Comparison of ENCODE assay signal across 21 cellular contexts in genomic region chr20:46637861-46638366, GRCh38. TPM values are rescaled to one million over a fixed set of nuclear protein-coding genes. Genes with fewer than 3 reads are reported as not detected.
DNase-seq lines count a peak whose midpoint lies in the region; ATAC-seq, FAIRE-seq and TF ChIP-seq lines count a peak whose summit lies in the region.
"Had no signal": no experiment of that assay in that cellular context is flagged by ENCODE, and none has a peak within 500 bp of the region (broad histone marks: within the 10 kb centered on the region; RNA-seq: fewer than 3 reads in every experiment).

No MANE protein-coding gene starts in this region.

- H3K4me1 ChIP-seq in HepG2 (ENCODE audit: insufficient read depth, low read length) (peaks cover 100% of the 10 kb centered on the region), right lobe of liver (peaks cover 0 to 28% (median 9%) of the 10 kb centered on the region in 4 donors), esophagus muscularis mucosa (no peaks in the 10 kb centered on the region), neuronal stem cell (ENCODE audit: control insufficient read depth in 2 of 2, insufficient read depth in 1 of 2, low read depth in 1 of 2, low read length in 2 of 2) (peaks cover 9 to 17% of the 10 kb centered on the region in 2 donors)
- H3K4me1 ChIP-seq: BLaER1 had no signal

- peak overlapping the region in 1 of 3 experiments; percentile 47; a peak in 1 of 6 replicates for H3K4me3 ChIP-seq in HepG2 (replicated peaks in 1 of 3; ENCODE audit: insufficient read depth in 1 of 3, low read depth in 2 of 3, low read length in 3 of 3)
- H3K4me3 ChIP-seq in right lobe of liver = no peak overlapping the region
- H3K4me3 ChIP-seq in esophagus muscularis mucosa = no peak overlapping the region
- H3K4me3 ChIP-seq in neuronal stem cell (ENCODE audit: low read length in 2 of 2) = no peak overlapping the region
- H3K4me3 ChIP-seq: BLaER1 had no signal

- FAIRE-seq in HepG2 (lab: Jason Lieb, UNC) = no peak
- FAIRE-seq: H54 had no signal

- H3K9ac ChIP-seq in HepG2 (ENCODE audit: insufficient read depth, low read depth, low read length) = peak overlapping the region; percentile 65
- no peak overlapping the region for H3K9ac ChIP-seq in neuronal stem cell (ENCODE audit: low read depth, low read length, poor library complexity)
- H3K9ac ChIP-seq: BLaER1 had no signal

- H3K9me3 ChIP-seq in HepG2 (ENCODE audit: low read length) (no peaks in the 10 kb centered on the region), right lobe of liver (no peaks in the 10 kb centered on the region), esophagus muscularis mucosa (no peaks in the 10 kb centered on the region), neuronal stem cell (replicated peaks in 1 of 2; ENCODE audit: control insufficient read depth in 2 of 2, insufficient read depth in 1 of 2, low read depth in 1 of 2, low read length in 2 of 2) (no peaks in the 10 kb centered on the region)
- H3K9me3 ChIP-seq: BLaER1 had no signal

- peaks cover 0 to 4% (median 0%) of the 10 kb centered on the region in 7 donors for H3K9me3 Mint-ChIP-seq in CD14-positive monocyte

- intact Hi-C loops in HepG2 (cut with micrococcal nuclease; ENCODE audit: unreplicated experiment) = loop anchor here (1.0 kb wide), 2 partner anchors 13 to 36 kb away; partner anchors contain the start of gene SLC13A3
- intact Hi-C loops in right lobe of liver (cut with DNase I) = no loop called here
- intact Hi-C loops in esophagus muscularis mucosa (cut with DNase I) = no loop called here
- intact Hi-C loops in CD14-positive monocyte (cut with micrococcal nuclease) = no loop called here

- in situ Hi-C loops in HepG2 (cut with HindIII; ENCODE audit: extremely low pct_ligation_motif_present, low pct_unique_long_range_greater_than_20kb) = loop anchor here (5.0 kb wide), 1 partner anchor 71 kb away; no protein-coding TSS in a partner anchor

- H3K79me2 ChIP-seq in HepG2 (ENCODE audit: insufficient read depth, low read length) = peaks cover 14% of the 10 kb centered on the region

- TF ChIP-seq CTCF in HepG2 (CRISPR knock-in tag; IDR thresholded peaks at IDR 0.05) = no peak
- no peak for TF ChIP-seq CTCF in right lobe of liver (IDR thresholded peaks at IDR 0.05)
- TF ChIP-seq CTCF in esophagus muscularis mucosa (IDR thresholded peaks at IDR 0.05) = no peak
- TF ChIP-seq CTCF in CD14-positive monocyte (IDR thresholded peaks at IDR 0.05) = no peak

- CTCF ChIA-PET in HepG2 (lab: Yijun Ruan, JAX; ENCODE audit: low intra/inter-chr PET ratio, low total read pairs) = interaction anchor here (1.7 kb wide), 1 partner anchor 33 kb away, joined by 4 read pairs; no protein-coding TSS in a partner anchor

- H2AK5ac ChIP-seq in neuronal stem cell (ENCODE audit: low read depth, low read length) = no peak overlapping the region

- peak overlapping the region; percentile 65 for H3K4me2 ChIP-seq in HepG2 (ENCODE audit: low read depth, low read length)
- H3K4me2 ChIP-seq in neuronal stem cell (ENCODE audit: insufficient read depth, low read length, poor library complexity, severe bottlenecking) = no peak overlapping the region
- H3K4me2 ChIP-seq: BLaER1 had no signal

- H3K27ac ChIP-seq in HepG2 (ENCODE audit: extremely low read length, insufficient read depth, low read length) (peak overlapping the region; percentile 75), right lobe of liver (no peak overlapping the region), esophagus muscularis mucosa (replicated peaks in 1 of 4) (no peak overlapping the region), neuronal stem cell (replicated peaks; ENCODE audit: low read length) (no peak overlapping the region)
- H3K27ac ChIP-seq: BLaER1 had no signal

- H2BK12ac ChIP-seq in neuronal stem cell (ENCODE audit: low read length) = no peak overlapping the region

- 69% methylated on average over 5 of the region's 5 CpGs for WGBS in HepG2 (ENCODE audit: low lambda C conversion rate)
- WGBS in right lobe of liver (ENCODE audit: insufficient coverage, low coverage, low lambda C conversion rate, missing lambda C conversion rate) = no CpG with 5 or more reads among the region's 5 CpGs
- WGBS in esophagus muscularis mucosa = 84% methylated on average over 4 of the region's 5 CpGs
- WGBS in neuronal stem cell (ENCODE audit: extremely low coverage in 2 of 2, insufficient read length in 2 of 2, insufficient replicate concordance in 1 of 2), 2 donors = no CpG with 5 or more reads among the region's 5 CpGs

- no peaks in the 10 kb centered on the region for H3K36me3 Mint-ChIP-seq in CD14-positive monocyte

- H3K27ac Mint-ChIP-seq in CD14-positive monocyte = no peak overlapping the region
- H3K27ac Mint-ChIP-seq: IgD-negative memory B cell had no signal

- POLR2A ChIA-PET in HepG2 (lab: Yijun Ruan, JAX) = interaction anchor here (1.1 to 6.4 kb wide), 7 partner anchors 11 to 70 kb away, joined by 3 to 72 read pairs (median 6); partner anchors contain the start of gene SLC13A3

- peaks cover 6% of the 10 kb centered on the region for H3K4me1 Mint-ChIP-seq in CD14-positive monocyte
- H3K4me1 Mint-ChIP-seq: IgD-negative memory B cell had no signal

- H3K4me3 Mint-ChIP-seq in CD14-positive monocyte = no peak overlapping the region
- H3K4me3 Mint-ChIP-seq: IgD-negative memory B cell had no signal

- no peak overlapping the region for H2AFZ ChIP-seq in HepG2 (ENCODE audit: low read length)
- peak overlapping the region; percentile 84 for H2AFZ ChIP-seq in neuronal stem cell (ENCODE audit: low read length)

- H3K79me1 ChIP-seq in neuronal stem cell (ENCODE audit: low read depth, low read length) = no peaks in the 10 kb centered on the region

- no peak overlapping the region for H3K4ac ChIP-seq in neuronal stem cell (ENCODE audit: low read length)

- peaks cover 6 to 11% (median 10%) of the 10 kb centered on the region in 3 donors for H3K27me3 Mint-ChIP-seq in CD14-positive monocyte (ENCODE audit: low read depth in 3 of 3)

- no peak overlapping the region for H2BK120ac ChIP-seq in neuronal stem cell (ENCODE audit: low read depth, low read length)

- H3K23ac ChIP-seq in neuronal stem cell (ENCODE audit: low read depth, low read length, poor library complexity) = no peak overlapping the region

- no peak overlapping the region for H3K14ac ChIP-seq in neuronal stem cell (ENCODE audit: low read length)

- H3K36me3 ChIP-seq in HepG2 (replicated peaks in 1 of 2; ENCODE audit: control insufficient read depth in 1 of 2, insufficient read depth in 2 of 2, low read length in 2 of 2) (peaks cover 7 to 33% of the 10 kb centered on the region in 2 experiments; a peak in 4 of 5 replicates), right lobe of liver (no peaks in the 10 kb centered on the region), esophagus muscularis mucosa (no peaks in the 10 kb centered on the region), neuronal stem cell (replicated peaks in 1 of 2; ENCODE audit: control insufficient read depth in 2 of 2, insufficient read depth in 2 of 2, low read length in 2 of 2) (no peaks in the 10 kb centered on the region)
- H3K36me3 ChIP-seq: BLaER1 had no signal

- BruUV-seq in HepG2 (replicated peaks; lab: Mats Ljungman, UMichigan) = no TSS peak

- H2BK5ac ChIP-seq in neuronal stem cell (ENCODE audit: low read length) = no peak overlapping the region

- no peak for TF ChIP-seq RAD21 in HepG2 (CRISPR knock-in tag; IDR thresholded peaks at IDR 0.05)

- TF ChIP-seq EP300 in HepG2 (IDR thresholded peaks at IDR 0.05; ENCODE audit: low read depth in 2 of 2, low read length in 2 of 2) = peak in 1 of 2 experiments; percentile 45; a peak in 1 of 4 replicates
- no peak for TF ChIP-seq EP300 in HepG2 (CRISPR knock-in tag; IDR thresholded peaks at IDR 0.05; ENCODE audit: borderline replicate concordance)
- TF ChIP-seq EP300 in esophagus muscularis mucosa (IDR thresholded peaks at IDR 0.05) = no peak

- ATAC-seq in HepG2 (peak; percentile 45), right lobe of liver (no peak)

- TF ChIP-seq POLR2A in HepG2 (IDR thresholded peaks at IDR 0.05; ENCODE audit: insufficient read depth in 1 of 2, low read depth in 2 of 2, low read length in 2 of 2) (no peak), right lobe of liver (IDR thresholded peaks at IDR 0.05) (no peak), esophagus muscularis mucosa (IDR thresholded peaks at IDR 0.05; ENCODE audit: low read depth) (no peak)

- H4K8ac ChIP-seq in neuronal stem cell (ENCODE audit: low read depth, low read length) = no peak overlapping the region

- H3K27me3 ChIP-seq in HepG2 (ENCODE audit: control insufficient read depth in 1 of 2, insufficient read depth in 2 of 2, low read length in 2 of 2) (no peaks in the 10 kb centered on the region), right lobe of liver (no peaks in the 10 kb centered on the region), esophagus muscularis mucosa (no peaks in the 10 kb centered on the region), neuronal stem cell (ENCODE audit: control insufficient read depth in 3 of 3, insufficient read depth in 3 of 3, low read depth in 1 of 3, low read length in 3 of 3) (no peaks in the 10 kb centered on the region)
- H3K27me3 ChIP-seq: BLaER1 had no signal

- no peak overlapping the region for H2BK15ac ChIP-seq in neuronal stem cell (ENCODE audit: low read length)

- no peak for DNase-seq in HepG2 (ENCODE audit: low spot score)
- no peak for DNase-seq in right lobe of liver
- peak; percentile 19 for DNase-seq in esophagus muscularis mucosa (ENCODE audit: extremely low spot score)
- DNase-seq in neuronal stem cell (ENCODE audit: low spot score) = no peak
- no peak for DNase-seq in activated T-cell treated with anti-CD3 and anti-CD28 coated beads, Interleukin-2, amount 50 U/mL, for 1 hour
- DNase-seq in H4 (ENCODE audit: low spot score) = no peak
- no peak for DNase-seq in CD14-positive monocyte (ENCODE audit: low spot score)
- no peak for DNase-seq in GDM1 (lab: John Stamatoyannopoulos, UW)
- DNase-seq: DMS153, Kasumi-1, MM.1S, NCI-H1105, NCI-H1694 treated with DMSO at 0.1 percent for 48 hours, NCI-H345, NCI-H69, SHP77 had no signal

- H4K20me1 ChIP-seq in HepG2 (ENCODE audit: insufficient read depth, low read length) = no peaks in the 10 kb centered on the region
- H4K20me1 ChIP-seq: BLaER1 had no signal

- no peak overlapping the region for H4K91ac ChIP-seq in neuronal stem cell (ENCODE audit: low read depth, low read length, poor library complexity)

- peak overlapping the region; percentile 61 for H3K18ac ChIP-seq in neuronal stem cell (ENCODE audit: low read length)

RNA-seq across cellular contexts. Expression of gene SLC13A3, which starts 13.3 kb away (rescaled TPM):
- 27.9 and 66.5 TPM in 2 replicates for total RNA-seq in HepG2 (2016; rRNA removed; fragmentation: Illumina TruSeq; extraction: Trizol)
- 23.8 and 30.4 TPM in 2 replicates for total RNA-seq in HepG2 (2016; cell fraction: cytosol; rRNA removed; fragmentation: Illumina TruSeq; extraction: Trizol; ENCODE audit: low read depth)
- total RNA-seq in HepG2 (2016; cell fraction: insoluble cytoplasmic fraction; rRNA removed; fragmentation: Illumina TruSeq; extraction: Trizol) = 29.2 and 65.4 TPM in 2 replicates
- total RNA-seq in HepG2 (2016; cell fraction: membrane; rRNA removed; fragmentation: Illumina TruSeq; extraction: Trizol) = 25.6 and 35.7 TPM in 2 replicates
- 59.9 and 65.1 TPM in 2 replicates for total RNA-seq in HepG2 (2016; cell fraction: nucleus; rRNA removed; fragmentation: Illumina TruSeq; extraction: Trizol)
- polyA plus RNA-seq in HepG2 (2011; rRNA removed) = 63.3 and 76.0 TPM in 2 replicates
- polyA plus RNA-seq in HepG2 (2011; cell fraction: cytosol; rRNA removed) = 40.8 and 74.9 TPM in 2 replicates
- 88.1 and 138 TPM in 2 replicates for polyA plus RNA-seq in HepG2 (2011; cell fraction: nucleus; rRNA removed)
- polyA plus RNA-seq in HepG2 (2012) = 42.2 and 59.1 TPM in 2 replicates
- polyA plus RNA-seq in HepG2 (2016; cell fraction: cytosol; fragmentation: Illumina TruSeq; extraction: Trizol; ENCODE audit: low read depth) = 25.1 and 35.1 TPM in 2 replicates
- 30.5 and 31.8 TPM in 2 replicates for polyA plus RNA-seq in HepG2 (2016; cell fraction: insoluble cytoplasmic fraction; fragmentation: Illumina TruSeq; extraction: Trizol; ENCODE audit: low read depth)
- polyA plus RNA-seq in HepG2 (2016; cell fraction: membrane; fragmentation: Illumina TruSeq; extraction: Trizol; ENCODE audit: low read depth) = 24.6 and 30.2 TPM in 2 replicates
- polyA plus RNA-seq in HepG2 (2016; cell fraction: nucleus; fragmentation: Illumina TruSeq; extraction: Trizol; ENCODE audit: insufficient read depth, low read depth) = 99.0 and 99.2 TPM in 2 replicates
- 0.42 and 193 TPM in 2 replicates for polyA minus RNA-seq in HepG2 (2011; rRNA and poly(A)+ RNA removed; ENCODE audit: low replicate concordance)
- polyA minus RNA-seq in HepG2 (2011; cell fraction: cytosol; rRNA and poly(A)+ RNA removed) = 32.3 and 43.5 TPM in 2 replicates
- polyA minus RNA-seq in HepG2 (2011; cell fraction: nucleus; rRNA and poly(A)+ RNA removed) = 50.4 and 63.9 TPM in 2 replicates
- total RNA-seq in right lobe of liver = 10 to 100 TPM in 3 of 6 experiments, 1 to 10 TPM in 3; 3.7 to 14.6 (median 9.3) TPM
- under 1 TPM; 0.42 to 0.66 (median 0.61) TPM for total RNA-seq in esophagus muscularis mucosa
- polyA plus RNA-seq in neuronal stem cell (2013, experiment 1 of 2) = 7.2 TPM
- polyA plus RNA-seq in neuronal stem cell (2013, experiment 2 of 2) = 7.5 TPM
- total RNA-seq in H4 (2014; rRNA removed; shearing (Covaris generic)) = 0.12 TPM in 1 of 2 replicates, not detected in the other
- not detected for polyA plus RNA-seq in CD14-positive monocyte
- total RNA-seq: A172, OCI-LY7 had no signal
- polyA plus RNA-seq: IgD-negative memory B cell had no signal

RNA-seq across cellular contexts. Expression of gene TP53RK, which starts 51.3 kb away (rescaled TPM):
- total RNA-seq in HepG2 (2016; rRNA removed; fragmentation: Illumina TruSeq; extraction: Trizol) (25.5 and 31.0 TPM in 2 replicates), right lobe of liver (1 to 10 TPM; 3.1 to 10.0 (median 5.2) TPM), esophagus muscularis mucosa (10 to 100 TPM; 19.9 to 22.2 (median 21.0) TPM)
- 5.6 and 7.0 TPM in 2 replicates for total RNA-seq in HepG2 (2016; cell fraction: cytosol; rRNA removed; fragmentation: Illumina TruSeq; extraction: Trizol; ENCODE audit: low read depth)
- total RNA-seq in HepG2 (2016; cell fraction: insoluble cytoplasmic fraction; rRNA removed; fragmentation: Illumina TruSeq; extraction: Trizol) = 26.0 and 33.1 TPM in 2 replicates
- total RNA-seq in HepG2 (2016; cell fraction: membrane; rRNA removed; fragmentation: Illumina TruSeq; extraction: Trizol) = 12.6 and 14.4 TPM in 2 replicates
- 15.4 and 17.9 TPM in 2 replicates for total RNA-seq in HepG2 (2016; cell fraction: nucleus; rRNA removed; fragmentation: Illumina TruSeq; extraction: Trizol)
- polyA plus RNA-seq in HepG2 (2011; rRNA removed) (11.3 and 12.9 TPM in 2 replicates), CD14-positive monocyte (10 to 100 TPM in 1 of 2 donors, 1 to 10 TPM in 1; 9.5 to 10.9 TPM)
- polyA plus RNA-seq in HepG2 (2011; cell fraction: cytosol; rRNA removed) = 9.0 and 10.2 TPM in 2 replicates
- polyA plus RNA-seq in HepG2 (2011; cell fraction: nucleus; rRNA removed) = 4.4 and 5.3 TPM in 2 replicates
- polyA plus RNA-seq in HepG2 (2012) = 10.7 and 12.3 TPM in 2 replicates
- polyA plus RNA-seq in HepG2 (2016; cell fraction: cytosol; fragmentation: Illumina TruSeq; extraction: Trizol; ENCODE audit: low read depth) = 3.9 and 4.7 TPM in 2 replicates
- 28.1 and 30.7 TPM in 2 replicates for polyA plus RNA-seq in HepG2 (2016; cell fraction: insoluble cytoplasmic fraction; fragmentation: Illumina TruSeq; extraction: Trizol; ENCODE audit: low read depth)
- polyA plus RNA-seq in HepG2 (2016; cell fraction: membrane; fragmentation: Illumina TruSeq; extraction: Trizol; ENCODE audit: low read depth) = 7.3 and 9.0 TPM in 2 replicates
- polyA plus RNA-seq in HepG2 (2016; cell fraction: nucleus; fragmentation: Illumina TruSeq; extraction: Trizol; ENCODE audit: insufficient read depth, low read depth) = 18.2 and 18.6 TPM in 2 replicates
- 9.2 and 11.2 TPM in 2 replicates for polyA minus RNA-seq in HepG2 (2011; rRNA and poly(A)+ RNA removed; ENCODE audit: low replicate concordance)
- polyA minus RNA-seq in HepG2 (2011; cell fraction: cytosol; rRNA and poly(A)+ RNA removed) = 10.6 and 11.6 TPM in 2 replicates
- polyA minus RNA-seq in HepG2 (2011; cell fraction: nucleus; rRNA and poly(A)+ RNA removed) = 12.6 and 13.1 TPM in 2 replicates
- 10.8 TPM for polyA plus RNA-seq in neuronal stem cell (2013, experiment 1 of 2)
- 11.5 TPM for polyA plus RNA-seq in neuronal stem cell (2013, experiment 2 of 2)
- total RNA-seq in H4 (2014; rRNA removed; shearing (Covaris generic)) = 15.7 and 17.0 TPM in 2 replicates
